Comparison of ENCODE assay signal across 8 cellular contexts in the genomic region with DNA sequence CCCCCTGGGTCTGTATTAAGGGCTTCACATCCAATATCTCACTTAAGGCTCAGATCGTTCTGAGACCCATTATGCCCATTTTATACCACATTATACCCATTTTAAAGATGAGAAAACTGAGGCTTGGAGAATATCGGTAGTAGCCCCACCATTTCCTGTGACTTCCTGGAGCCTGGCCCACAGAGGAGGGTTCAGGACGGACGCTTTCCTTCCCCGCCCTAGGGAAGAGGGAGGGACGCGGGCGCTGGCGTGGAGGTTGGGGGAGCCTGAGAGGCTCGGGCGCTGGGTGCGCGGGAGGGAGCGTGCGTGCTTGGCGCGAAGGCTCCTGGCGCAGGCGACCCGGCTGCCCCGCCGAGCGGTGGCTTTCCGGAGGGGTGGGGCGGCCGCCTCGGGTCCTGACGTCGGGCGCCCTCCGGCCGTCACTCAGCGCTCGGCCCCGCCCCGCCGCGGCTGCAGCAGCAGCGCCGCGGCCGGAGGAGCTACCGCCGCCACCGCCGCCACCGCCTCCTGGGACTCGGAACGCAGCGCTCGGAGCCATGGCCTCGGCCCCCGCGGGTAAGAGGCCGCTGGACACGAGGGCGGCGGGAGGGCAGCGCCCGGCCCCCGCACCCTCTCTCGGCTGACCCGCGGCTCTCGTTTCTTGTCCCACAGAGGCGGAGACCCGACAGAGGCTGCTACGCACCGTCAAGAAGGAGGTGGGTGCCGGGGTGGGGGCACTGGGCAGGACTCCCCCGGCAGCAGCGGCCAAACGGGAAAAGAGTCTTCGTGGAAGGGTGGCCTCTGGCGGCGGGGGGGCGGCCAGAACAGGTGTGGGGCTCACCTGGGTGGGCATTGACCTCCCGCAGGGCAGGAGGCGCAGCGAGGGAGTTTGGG.
DNase-seq lines count a peak whose midpoint lies in the region; ATAC-seq and TF ChIP-seq lines count a peak whose summit lies in the region.

A gene with protein sequence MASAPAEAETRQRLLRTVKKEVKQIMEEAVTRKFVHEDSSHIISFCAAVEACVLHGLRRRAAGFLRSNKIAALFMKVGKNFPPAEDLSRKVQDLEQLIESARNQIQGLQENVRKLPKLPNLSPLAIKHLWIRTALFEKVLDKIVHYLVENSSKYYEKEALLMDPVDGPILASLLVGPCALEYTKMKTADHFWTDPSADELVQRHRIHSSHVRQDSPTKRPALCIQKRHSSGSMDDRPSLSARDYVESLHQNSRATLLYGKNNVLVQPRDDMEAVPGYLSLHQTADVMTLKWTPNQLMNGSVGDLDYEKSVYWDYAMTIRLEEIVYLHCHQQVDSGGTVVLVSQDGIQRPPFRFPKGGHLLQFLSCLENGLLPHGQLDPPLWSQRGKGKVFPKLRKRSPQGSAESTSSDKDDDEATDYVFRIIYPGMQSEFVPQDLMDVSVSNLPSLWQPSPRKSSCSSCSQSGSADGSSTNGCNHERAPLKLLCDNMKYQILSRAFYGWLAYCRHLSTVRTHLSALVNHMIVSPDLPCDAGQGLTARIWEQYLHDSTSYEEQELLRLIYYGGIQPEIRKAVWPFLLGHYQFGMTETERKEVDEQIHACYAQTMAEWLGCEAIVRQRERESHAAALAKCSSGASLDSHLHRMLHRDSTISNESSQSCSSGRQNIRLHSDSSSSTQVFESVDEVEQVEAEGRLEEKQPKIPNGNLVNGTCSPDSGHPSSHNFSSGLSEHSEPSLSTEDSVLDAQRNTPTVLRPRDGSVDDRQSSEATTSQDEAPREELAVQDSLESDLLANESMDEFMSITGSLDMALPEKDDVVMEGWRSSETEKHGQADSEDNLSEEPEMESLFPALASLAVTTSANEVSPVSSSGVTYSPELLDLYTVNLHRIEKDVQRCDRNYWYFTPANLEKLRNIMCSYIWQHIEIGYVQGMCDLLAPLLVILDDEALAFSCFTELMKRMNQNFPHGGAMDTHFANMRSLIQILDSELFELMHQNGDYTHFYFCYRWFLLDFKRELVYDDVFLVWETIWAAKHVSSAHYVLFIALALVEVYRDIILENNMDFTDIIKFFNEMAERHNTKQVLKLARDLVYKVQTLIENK (plus strand): TSS at position 422 of the 873 bp plus-strand sequence. CDS start 115 bp downstream, at position 537.

- no peaks in the 10 kb centered on the region for H3K36me3 ChIP-seq in WERI-Rb-1

- H3K27me3 ChIP-seq in WERI-Rb-1 (ENCODE audit: insufficient read depth, low read depth, severe bottlenecking) = no peaks in the 10 kb centered on the region

- peak; percentile 26 for TF ChIP-seq POLR2A in GM19193 (IDR thresholded peaks at IDR 0.05; ENCODE audit: extremely low read depth, insufficient read depth, insufficient read length)

- no peak for TF ChIP-seq CTCF in WERI-Rb-1 (IDR thresholded peaks at IDR 0.05; ENCODE audit: low read depth, low read length)

- no peak within 1 kb of the TSS for H3K27ac ChIP-seq in WERI-Rb-1
- peak within 1 kb of the TSS in 9 of 21 experiments; percentile 24 to 77 (median 50) for H3K27ac ChIP-seq in skin epidermis

- ATAC-seq in GM18519 (IDR thresholded peaks at IDR 0.05; ENCODE audit: low FRiP score, unreplicated experiment) = no peak

- in situ Hi-C loops in ACHN (cut with HindIII; ENCODE audit: low pct_ligation_motif_present, low pct_unique_long_range_greater_than_20kb, low sequenced_read_pairs) = no loop called here
- in situ Hi-C loops in T47D (cut with HindIII; ENCODE audit: low pct_unique_long_range_greater_than_20kb, low sequenced_read_pairs) = no loop called here

- DNase-seq in ACHN (peak; percentile 69), NCI-H146 treated with DMSO at 0.1 percent for 48 hours (lab: John Stamatoyannopoulos, UW; ENCODE audit: unreplicated experiment) (peak; percentile 54), WERI-Rb-1 (peak; percentile 69), T47D (ENCODE audit: low read depth in 1 of 2, low spot score in 1 of 2) (peak; percentile 70 to 77), iPS-NIHi11 (ENCODE audit: low spot score) (peak; percentile 99)

- no peaks in the 10 kb centered on the region for H3K9me3 ChIP-seq in WERI-Rb-1 (ENCODE audit: severe bottlenecking)

- H3K4me3 ChIP-seq in WERI-Rb-1 (ENCODE audit: low read depth, low read length) (peak within 1 kb of the TSS; percentile 48), skin epidermis (peak within 1 kb of the TSS; percentile 25 to 48 (median 39))
